ENCODE assay signal across 1 cellular context in the genomic region with DNA sequence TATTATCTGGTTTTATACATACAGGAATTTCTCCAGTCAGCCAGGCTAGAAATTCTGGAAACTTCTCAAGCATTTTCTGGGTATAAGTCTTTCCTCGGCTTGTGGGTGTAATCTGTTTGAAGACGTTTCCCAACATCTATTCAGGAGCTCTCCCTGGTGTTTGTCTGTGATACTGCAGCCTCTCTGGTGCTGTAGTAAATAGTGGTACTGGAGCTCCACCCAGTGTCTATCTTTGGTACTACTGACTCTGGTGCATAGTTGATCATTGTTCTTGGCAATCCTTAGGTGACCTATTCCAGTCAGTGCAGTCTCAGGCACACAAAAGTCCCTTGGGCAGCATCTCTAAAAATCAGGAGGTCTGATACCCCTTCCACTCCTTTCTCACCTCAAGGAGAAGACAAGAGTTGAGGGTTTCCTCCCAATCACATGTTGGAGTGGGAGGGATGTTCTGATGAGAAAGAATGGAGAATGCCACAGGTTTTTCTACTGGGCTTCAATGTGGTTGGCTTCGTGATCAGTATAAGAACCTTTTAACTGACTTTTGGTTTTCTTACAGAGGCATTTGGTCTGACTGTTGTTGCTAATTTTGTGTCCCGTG.
TF ChIP-seq lines count a peak whose summit lies in the region.

No MANE protein-coding gene starts in this region.

TF ChIP-seq in HEK293, 187 proteins besides CTCF, POLR2A, EP300 and RAD21 (continued from another document and continues in another):
- TF ChIP-seq, protein P1, sequence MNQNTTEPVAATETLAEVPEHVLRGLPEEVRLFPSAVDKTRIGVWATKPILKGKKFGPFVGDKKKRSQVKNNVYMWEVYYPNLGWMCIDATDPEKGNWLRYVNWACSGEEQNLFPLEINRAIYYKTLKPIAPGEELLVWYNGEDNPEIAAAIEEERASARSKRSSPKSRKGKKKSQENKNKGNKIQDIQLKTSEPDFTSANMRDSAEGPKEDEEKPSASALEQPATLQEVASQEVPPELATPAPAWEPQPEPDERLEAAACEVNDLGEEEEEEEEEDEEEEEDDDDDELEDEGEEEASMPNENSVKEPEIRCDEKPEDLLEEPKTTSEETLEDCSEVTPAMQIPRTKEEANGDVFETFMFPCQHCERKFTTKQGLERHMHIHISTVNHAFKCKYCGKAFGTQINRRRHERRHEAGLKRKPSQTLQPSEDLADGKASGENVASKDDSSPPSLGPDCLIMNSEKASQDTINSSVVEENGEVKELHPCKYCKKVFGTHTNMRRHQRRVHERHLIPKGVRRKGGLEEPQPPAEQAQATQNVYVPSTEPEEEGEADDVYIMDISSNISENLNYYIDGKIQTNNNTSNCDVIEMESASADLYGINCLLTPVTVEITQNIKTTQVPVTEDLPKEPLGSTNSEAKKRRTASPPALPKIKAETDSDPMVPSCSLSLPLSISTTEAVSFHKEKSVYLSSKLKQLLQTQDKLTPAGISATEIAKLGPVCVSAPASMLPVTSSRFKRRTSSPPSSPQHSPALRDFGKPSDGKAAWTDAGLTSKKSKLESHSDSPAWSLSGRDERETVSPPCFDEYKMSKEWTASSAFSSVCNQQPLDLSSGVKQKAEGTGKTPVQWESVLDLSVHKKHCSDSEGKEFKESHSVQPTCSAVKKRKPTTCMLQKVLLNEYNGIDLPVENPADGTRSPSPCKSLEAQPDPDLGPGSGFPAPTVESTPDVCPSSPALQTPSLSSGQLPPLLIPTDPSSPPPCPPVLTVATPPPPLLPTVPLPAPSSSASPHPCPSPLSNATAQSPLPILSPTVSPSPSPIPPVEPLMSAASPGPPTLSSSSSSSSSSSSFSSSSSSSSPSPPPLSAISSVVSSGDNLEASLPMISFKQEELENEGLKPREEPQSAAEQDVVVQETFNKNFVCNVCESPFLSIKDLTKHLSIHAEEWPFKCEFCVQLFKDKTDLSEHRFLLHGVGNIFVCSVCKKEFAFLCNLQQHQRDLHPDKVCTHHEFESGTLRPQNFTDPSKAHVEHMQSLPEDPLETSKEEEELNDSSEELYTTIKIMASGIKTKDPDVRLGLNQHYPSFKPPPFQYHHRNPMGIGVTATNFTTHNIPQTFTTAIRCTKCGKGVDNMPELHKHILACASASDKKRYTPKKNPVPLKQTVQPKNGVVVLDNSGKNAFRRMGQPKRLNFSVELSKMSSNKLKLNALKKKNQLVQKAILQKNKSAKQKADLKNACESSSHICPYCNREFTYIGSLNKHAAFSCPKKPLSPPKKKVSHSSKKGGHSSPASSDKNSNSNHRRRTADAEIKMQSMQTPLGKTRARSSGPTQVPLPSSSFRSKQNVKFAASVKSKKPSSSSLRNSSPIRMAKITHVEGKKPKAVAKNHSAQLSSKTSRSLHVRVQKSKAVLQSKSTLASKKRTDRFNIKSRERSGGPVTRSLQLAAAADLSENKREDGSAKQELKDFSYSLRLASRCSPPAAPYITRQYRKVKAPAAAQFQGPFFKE (tag by site-specific recombination; IDR thresholded peaks at IDR 0.05; ENCODE audit: borderline replicate concordance): no peak
- TF ChIP-seq ZNF670 (tag by site-specific recombination; IDR thresholded peaks at IDR 0.05; ENCODE audit: low read depth) (no peak), KLF7 (tag by site-specific recombination; IDR thresholded peaks at IDR 0.05; ENCODE audit: borderline replicate concordance) (no peak), ZNF596 (tag by site-specific recombination; IDR thresholded peaks at IDR 0.05) (no peak), ZNF561 (tag by site-specific recombination; IDR thresholded peaks at IDR 0.05; ENCODE audit: borderline replicate concordance) (no peak), ZNF558 (tag by site-specific recombination; IDR thresholded peaks at IDR 0.05) (0 out of 2 replicates have a peak, but pooled peaks have one; percentile 26), ZNF645 (tag by site-specific recombination; IDR thresholded peaks at IDR 0.05) (no peak), ZNF626 (tag by site-specific recombination; IDR thresholded peaks at IDR 0.05) (no peak), ZBTB17 (tag by site-specific recombination; IDR thresholded peaks at IDR 0.05) (peak; percentile 92), ZNF140 (tag by site-specific recombination; IDR thresholded peaks at IDR 0.05) (no peak), ZNF792 (tag by site-specific recombination; IDR thresholded peaks at IDR 0.05) (no peak), ZNF169 (tag by site-specific recombination; IDR thresholded peaks at IDR 0.05) (no peak), ZNF529 (tag by site-specific recombination; IDR thresholded peaks at IDR 0.05; ENCODE audit: insufficient replicate concordance) (no peak), ZNF514 (tag by site-specific recombination; IDR thresholded peaks at IDR 0.05) (no peak), ZNF660 (tag by site-specific recombination; IDR thresholded peaks at IDR 0.05) (peak; percentile 90), SCRT1 (tag by site-specific recombination; IDR thresholded peaks at IDR 0.05; ENCODE audit: borderline replicate concordance) (peak; percentile 44; the same call in 1 of the 2 replicates), GLIS2 (tag by site-specific recombination; IDR thresholded peaks at IDR 0.05) (no peak), OSR2 (tag by site-specific recombination; IDR thresholded peaks at IDR 0.05) (no peak), TCF7L2 (IDR thresholded peaks at IDR 0.05; ENCODE audit: borderline replicate concordance, low read depth, low read length) (no peak), ZBTB21 (tag by site-specific recombination; IDR thresholded peaks at IDR 0.05) (no peak), ZBTB1 (tag by site-specific recombination; IDR thresholded peaks at IDR 0.05) (no peak), MEIS1 (CRISPR knock-in tag; IDR thresholded peaks at IDR 0.05; ENCODE audit: borderline replicate concordance) (no peak), ZSCAN16 (tag by site-specific recombination; IDR thresholded peaks at IDR 0.05) (no peak), WT1 (tag by site-specific recombination; IDR thresholded peaks at IDR 0.05) (no peak), ZNF791 (tag by site-specific recombination; IDR thresholded peaks at IDR 0.05) (no peak), ZNF394 (tag by site-specific recombination; IDR thresholded peaks at IDR 0.05; ENCODE audit: borderline replicate concordance) (no peak), ZBTB8A (tag by site-specific recombination; IDR thresholded peaks at IDR 0.05) (no peak), ZNF416 (tag by site-specific recombination; IDR thresholded peaks at IDR 0.05) (no peak), ZNF391 (tag by site-specific recombination; IDR thresholded peaks at IDR 0.05; ENCODE audit: borderline replicate concordance, low read depth) (no peak), ZNF677 (tag by site-specific recombination; IDR thresholded peaks at IDR 0.05) (no peak), MYNN (tag by site-specific recombination; IDR thresholded peaks at IDR 0.05; ENCODE audit: borderline replicate concordance) (no peak), ZNF2 (tag by site-specific recombination; IDR thresholded peaks at IDR 0.05) (0 out of 2 replicates have a peak, but pooled peaks have one; percentile 46), KLF10 (tag by site-specific recombination; IDR thresholded peaks at IDR 0.05) (no peak), ZNF175 (tag by site-specific recombination; IDR thresholded peaks at IDR 0.05) (no peak), KLF1 (tag by site-specific recombination; IDR thresholded peaks at IDR 0.05) (no peak), GLI2 (tag by site-specific recombination; IDR thresholded peaks at IDR 0.05; ENCODE audit: borderline replicate concordance, low read depth) (no peak), ZNF311 (tag by site-specific recombination; IDR thresholded peaks at IDR 0.05; ENCODE audit: borderline replicate concordance) (no peak), ZEB2 (tag by site-specific recombination; IDR thresholded peaks at IDR 0.05) (0 out of 2 replicates have a peak, but pooled peaks have one; percentile 20), ZNF274 (IDR thresholded peaks at IDR 0.05; ENCODE audit: low read length) (no peak), ZNF274 (tag by site-specific recombination; IDR thresholded peaks at IDR 0.05; ENCODE audit: borderline replicate concordance) (no peak), ZNF785 (tag by site-specific recombination; IDR thresholded peaks at IDR 0.05) (no peak)
- TF ChIP-seq, protein P2, sequence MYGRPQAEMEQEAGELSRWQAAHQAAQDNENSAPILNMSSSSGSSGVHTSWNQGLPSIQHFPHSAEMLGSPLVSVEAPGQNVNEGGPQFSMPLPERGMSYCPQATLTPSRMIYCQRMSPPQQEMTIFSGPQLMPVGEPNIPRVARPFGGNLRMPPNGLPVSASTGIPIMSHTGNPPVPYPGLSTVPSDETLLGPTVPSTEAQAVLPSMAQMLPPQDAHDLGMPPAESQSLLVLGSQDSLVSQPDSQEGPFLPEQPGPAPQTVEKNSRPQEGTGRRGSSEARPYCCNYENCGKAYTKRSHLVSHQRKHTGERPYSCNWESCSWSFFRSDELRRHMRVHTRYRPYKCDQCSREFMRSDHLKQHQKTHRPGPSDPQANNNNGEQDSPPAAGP (tag by site-specific recombination; IDR thresholded peaks at IDR 0.05): no peak
- TF ChIP-seq, protein P3, sequence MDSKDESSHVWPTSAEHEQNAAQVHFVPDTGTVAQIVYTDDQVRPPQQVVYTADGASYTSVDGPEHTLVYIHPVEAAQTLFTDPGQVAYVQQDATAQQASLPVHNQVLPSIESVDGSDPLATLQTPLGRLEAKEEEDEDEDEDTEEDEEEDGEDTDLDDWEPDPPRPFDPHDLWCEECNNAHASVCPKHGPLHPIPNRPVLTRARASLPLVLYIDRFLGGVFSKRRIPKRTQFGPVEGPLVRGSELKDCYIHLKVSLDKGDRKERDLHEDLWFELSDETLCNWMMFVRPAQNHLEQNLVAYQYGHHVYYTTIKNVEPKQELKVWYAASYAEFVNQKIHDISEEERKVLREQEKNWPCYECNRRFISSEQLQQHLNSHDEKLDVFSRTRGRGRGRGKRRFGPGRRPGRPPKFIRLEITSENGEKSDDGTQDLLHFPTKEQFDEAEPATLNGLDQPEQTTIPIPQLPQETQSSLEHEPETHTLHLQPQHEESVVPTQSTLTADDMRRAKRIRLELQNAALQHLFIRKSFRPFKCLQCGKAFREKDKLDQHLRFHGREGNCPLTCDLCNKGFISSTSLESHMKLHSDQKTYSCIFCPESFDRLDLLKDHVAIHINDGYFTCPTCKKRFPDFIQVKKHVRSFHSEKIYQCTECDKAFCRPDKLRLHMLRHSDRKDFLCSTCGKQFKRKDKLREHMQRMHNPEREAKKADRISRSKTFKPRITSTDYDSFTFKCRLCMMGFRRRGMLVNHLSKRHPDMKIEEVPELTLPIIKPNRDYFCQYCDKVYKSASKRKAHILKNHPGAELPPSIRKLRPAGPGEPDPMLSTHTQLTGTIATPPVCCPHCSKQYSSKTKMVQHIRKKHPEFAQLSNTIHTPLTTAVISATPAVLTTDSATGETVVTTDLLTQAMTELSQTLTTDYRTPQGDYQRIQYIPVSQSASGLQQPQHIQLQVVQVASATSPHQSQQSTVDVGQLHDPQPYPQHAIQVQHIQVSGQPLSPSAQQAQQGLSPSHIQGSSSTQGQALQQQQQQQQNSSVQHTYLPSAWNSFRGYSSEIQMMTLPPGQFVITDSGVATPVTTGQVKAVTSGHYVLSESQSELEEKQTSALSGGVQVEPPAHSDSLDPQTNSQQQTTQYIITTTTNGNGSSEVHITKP (tag by site-specific recombination; IDR thresholded peaks at IDR 0.05): no peak
- TF ChIP-seq, protein P4, sequence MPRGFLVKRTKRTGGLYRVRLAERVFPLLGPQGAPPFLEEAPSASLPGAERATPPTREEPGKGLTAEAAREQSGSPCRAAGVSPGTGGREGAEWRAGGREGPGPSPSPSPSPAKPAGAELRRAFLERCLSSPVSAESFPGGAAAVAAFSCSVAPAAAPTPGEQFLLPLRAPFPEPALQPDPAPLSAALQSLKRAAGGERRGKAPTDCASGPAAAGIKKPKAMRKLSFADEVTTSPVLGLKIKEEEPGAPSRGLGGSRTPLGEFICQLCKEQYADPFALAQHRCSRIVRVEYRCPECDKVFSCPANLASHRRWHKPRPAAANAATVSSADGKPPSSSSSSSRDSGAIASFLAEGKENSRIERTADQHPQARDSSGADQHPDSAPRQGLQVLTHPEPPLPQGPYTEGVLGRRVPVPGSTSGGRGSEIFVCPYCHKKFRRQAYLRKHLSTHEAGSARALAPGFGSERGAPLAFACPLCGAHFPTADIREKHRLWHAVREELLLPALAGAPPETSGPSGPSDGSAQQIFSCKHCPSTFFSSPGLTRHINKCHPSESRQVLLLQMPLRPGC (tag by site-specific recombination; IDR thresholded peaks at IDR 0.05): no peak
- TF ChIP-seq, protein P5, sequence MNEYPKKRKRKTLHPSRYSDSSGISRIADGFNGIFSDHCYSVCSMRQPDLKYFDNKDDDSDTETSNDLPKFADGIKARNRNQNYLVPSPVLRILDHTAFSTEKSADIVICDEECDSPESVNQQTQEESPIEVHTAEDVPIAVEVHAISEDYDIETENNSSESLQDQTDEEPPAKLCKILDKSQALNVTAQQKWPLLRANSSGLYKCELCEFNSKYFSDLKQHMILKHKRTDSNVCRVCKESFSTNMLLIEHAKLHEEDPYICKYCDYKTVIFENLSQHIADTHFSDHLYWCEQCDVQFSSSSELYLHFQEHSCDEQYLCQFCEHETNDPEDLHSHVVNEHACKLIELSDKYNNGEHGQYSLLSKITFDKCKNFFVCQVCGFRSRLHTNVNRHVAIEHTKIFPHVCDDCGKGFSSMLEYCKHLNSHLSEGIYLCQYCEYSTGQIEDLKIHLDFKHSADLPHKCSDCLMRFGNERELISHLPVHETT (tag by site-specific recombination; IDR thresholded peaks at IDR 0.05): peak; percentile 31; the same call in 1 of the 2 replicates
- TF ChIP-seq, protein P6, sequence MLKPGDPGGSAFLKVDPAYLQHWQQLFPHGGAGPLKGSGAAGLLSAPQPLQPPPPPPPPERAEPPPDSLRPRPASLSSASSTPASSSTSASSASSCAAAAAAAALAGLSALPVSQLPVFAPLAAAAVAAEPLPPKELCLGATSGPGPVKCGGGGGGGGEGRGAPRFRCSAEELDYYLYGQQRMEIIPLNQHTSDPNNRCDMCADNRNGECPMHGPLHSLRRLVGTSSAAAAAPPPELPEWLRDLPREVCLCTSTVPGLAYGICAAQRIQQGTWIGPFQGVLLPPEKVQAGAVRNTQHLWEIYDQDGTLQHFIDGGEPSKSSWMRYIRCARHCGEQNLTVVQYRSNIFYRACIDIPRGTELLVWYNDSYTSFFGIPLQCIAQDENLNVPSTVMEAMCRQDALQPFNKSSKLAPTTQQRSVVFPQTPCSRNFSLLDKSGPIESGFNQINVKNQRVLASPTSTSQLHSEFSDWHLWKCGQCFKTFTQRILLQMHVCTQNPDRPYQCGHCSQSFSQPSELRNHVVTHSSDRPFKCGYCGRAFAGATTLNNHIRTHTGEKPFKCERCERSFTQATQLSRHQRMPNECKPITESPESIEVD (tag by site-specific recombination; IDR thresholded peaks at IDR 0.05): no peak
